ENCODE assay signal across 8 cellular contexts in genomic region chr7:130069978-130070899, GRCh38. TPM values are rescaled to one million over a fixed set of nuclear protein-coding genes. Genes with fewer than 3 reads are reported as not detected.
DNase-seq lines count a peak whose midpoint lies in the region; FAIRE-seq and TF ChIP-seq lines count a peak whose summit lies in the region.

KLHDC10 (plus strand) TSS chr7:130070534; CDS start chr7:130070644, 110 bp downstream.

- peak within 1 kb of the TSS; percentile 74 for H3K27ac ChIP-seq in SK-N-MC
- peak within 1 kb of the TSS; percentile 87 for H3K27ac ChIP-seq in neutrophil
- H3K27ac ChIP-seq in substantia nigra (ENCODE audit: low read depth, low read length, poor library complexity, severe bottlenecking): peak within 1 kb of the TSS; percentile 84

- TF ChIP-seq POLR2A in NB4 (IDR thresholded peaks at IDR 0.05; ENCODE audit: extremely low read depth, insufficient read length): peak; percentile 77

- peak within 1 kb of the TSS; percentile 97 for H3K4me3 ChIP-seq in NB4 (ENCODE audit: low read depth, low read length)
- peak within 1 kb of the TSS; percentile 88 for H3K4me3 ChIP-seq in SK-N-MC
- H3K4me3 ChIP-seq in neutrophil (ENCODE audit: low read depth in 1 of 2, low read length in 1 of 2): peak within 1 kb of the TSS; percentile 74 to 88

- H3K9me3 ChIP-seq in SK-N-MC (ENCODE audit: low read depth, low read length): no peaks in the 10 kb centered on the region
- no peaks in the 10 kb centered on the region for H3K9me3 ChIP-seq in neutrophil

- CTCF ChIA-PET in activated naive CD4-positive, alpha-beta T cell treated with anti-CD3 and anti-CD28 coated beads, Interleukin-2, amount 10 ng/mL, durations not matched to agents 7 days and 5 days (lab: Charles Lee): interaction anchor here (0.7 to 1.9 kb wide), 5 partner anchors 62 to 762 kb away, joined by 3 to 5 read pairs (median 4); no protein-coding TSS in a partner anchor

- H3K27ac Mint-ChIP-seq in HFFc6: peak within 1 kb of the TSS; percentile 82
- peak within 1 kb of the TSS; percentile 84 for H3K27ac Mint-ChIP-seq in activated naive CD4-positive, alpha-beta T cell treated with anti-CD3 and anti-CD28 coated beads, Interleukin-2, amount 10 ng/mL, durations not matched to agents 7 days and 5 days

- no peaks in the 10 kb centered on the region for H3K9me3 Mint-ChIP-seq in HFFc6
- H3K9me3 Mint-ChIP-seq in activated naive CD4-positive, alpha-beta T cell treated with anti-CD3 and anti-CD28 coated beads, Interleukin-2, amount 10 ng/mL, durations not matched to agents 7 days and 5 days: no peaks in the 10 kb centered on the region

- H3K4me3 Mint-ChIP-seq in HFFc6: peak within 1 kb of the TSS; percentile 93
- peak within 1 kb of the TSS; percentile 94 for H3K4me3 Mint-ChIP-seq in activated naive CD4-positive, alpha-beta T cell treated with anti-CD3 and anti-CD28 coated beads, Interleukin-2, amount 10 ng/mL, durations not matched to agents 7 days and 5 days

- H3K36me3 ChIP-seq in SK-N-MC (ENCODE audit: insufficient read depth, low read length) (no peaks in the 10 kb centered on the region), neutrophil (no peaks in the 10 kb centered on the region)

- TF ChIP-seq CTCF in HFFc6 (IDR thresholded peaks at IDR 0.05) (no peak), NB4 (IDR thresholded peaks at IDR 0.05; ENCODE audit: low read depth, low read length) (no peak), neutrophil (IDR thresholded peaks at IDR 0.05) (peak; percentile 9)

- H3K27me3 Mint-ChIP-seq in HFFc6 (ENCODE audit: insufficient read depth): no peaks in the 10 kb centered on the region
- H3K27me3 Mint-ChIP-seq in activated naive CD4-positive, alpha-beta T cell treated with anti-CD3 and anti-CD28 coated beads, Interleukin-2, amount 10 ng/mL, durations not matched to agents 7 days and 5 days: peaks cover 10% of the 10 kb centered on the region

- peak; percentile 74 for FAIRE-seq in frontal cortex (lab: Jason Lieb, UNC)

- peak within 1 kb of the TSS; percentile 79 for H3K9ac ChIP-seq in SK-N-MC (ENCODE audit: insufficient read length)

- peaks cover 23 to 24% of the 10 kb centered on the region in 2 experiments for H3K4me1 ChIP-seq in neutrophil (ENCODE audit: control insufficient read depth in 1 of 2, insufficient read depth in 1 of 2, low read depth in 1 of 2, low read length in 1 of 2)

- H3K27me3 ChIP-seq in neutrophil: no peaks in the 10 kb centered on the region

- H3K36me3 Mint-ChIP-seq in HFFc6 (ENCODE audit: low read depth): no peaks in the 10 kb centered on the region; the same call in 1 of the 2 replicates
- peaks cover 2% of the 10 kb centered on the region for H3K36me3 Mint-ChIP-seq in activated naive CD4-positive, alpha-beta T cell treated with anti-CD3 and anti-CD28 coated beads, Interleukin-2, amount 10 ng/mL, durations not matched to agents 7 days and 5 days

- peaks cover 49% of the 10 kb centered on the region for H3K4me1 Mint-ChIP-seq in HFFc6 (ENCODE audit: low read depth)
- peaks cover 35% of the 10 kb centered on the region for H3K4me1 Mint-ChIP-seq in activated naive CD4-positive, alpha-beta T cell treated with anti-CD3 and anti-CD28 coated beads, Interleukin-2, amount 10 ng/mL, durations not matched to agents 7 days and 5 days

- DNase-seq in GM04503 (ENCODE audit: low read depth): peak; percentile 94
- DNase-seq in HFFc6: peak; percentile 98
- peak; percentile 100 for DNase-seq in NB4 (ENCODE audit: low read depth)
- DNase-seq in SK-N-MC (ENCODE audit: low read depth, low spot score): peak; percentile 98
- peak; percentile 97 for DNase-seq in activated naive CD4-positive, alpha-beta T cell treated with anti-CD3 and anti-CD28 coated beads, Interleukin-2, amount 10 ng/mL, durations not matched to agents 7 days and 5 days
- peak; percentile 93 to 95 for DNase-seq in frontal cortex (ENCODE audit: low spot score in 2 of 2)
- DNase-seq in substantia nigra (lab: John Stamatoyannopoulos, UW): peak; percentile 62 to 99 (median 94)

RNA-seq across cellular contexts. Expression of gene KLHDC10, which starts in this region (rescaled TPM):
- total RNA-seq in HFFc6 (2021; fragmentation: NEBNext Ultra II Directional; extraction: Animal tissue kit (Norgen Biotek cat#: 25700)): 10 to 100 TPM; 21.0 to 25.5 (median 24.1) TPM
- total RNA-seq in frontal cortex: 99.1 TPM

Comparison
In these comparisons a context has a peak if more than half of its experiments do, and no peak if none do; other contexts are left out.
1. Peak in every context shown above with its lines: DNase-seq, H3K4me3 ChIP-seq and H3K27ac ChIP-seq.